ENCODE assay signal across 8 cellular contexts in genomic region chr5:74641778-74642542, GRCh38. TPM values are rescaled to one million over a fixed set of nuclear protein-coding genes. Genes with fewer than 3 reads are reported as not detected.
DNase-seq lines count a peak whose midpoint lies in the region; ATAC-seq and TF ChIP-seq lines count a peak whose summit lies in the region.

No MANE protein-coding gene starts in this region.

- H3T11ph ChIP-seq in H9 (ENCODE audit: low read length), result no peak overlapping the region

- H4K5ac ChIP-seq in H9 (ENCODE audit: insufficient read length, low read depth, low read length), result no peak overlapping the region

- H3K9ac ChIP-seq in H9 (ENCODE audit: extremely low read depth, insufficient read length, low read length), result no peak overlapping the region
- peak overlapping the region; percentile 81; the same call in 1 of the 2 replicates for H3K9ac ChIP-seq in iPS-20b (ENCODE audit: low read depth, low read length)

- no peak overlapping the region for H2AK5ac ChIP-seq in H9 (ENCODE audit: insufficient read length, low read length)

- H3K4me1 Mint-ChIP-seq in CD14-positive monocyte (peaks cover 69% of the 10 kb centered on the region), H9 (peaks cover 21 to 28% of the 10 kb centered on the region in 2 experiments)

- peaks cover 0 to 6% (median 0%) of the 10 kb centered on the region in 7 donors for H3K9me3 Mint-ChIP-seq in CD14-positive monocyte
- H3K9me3 Mint-ChIP-seq in H9, result no peaks in the 10 kb centered on the region

- no peak overlapping the region for H2BK15ac ChIP-seq in H9 (ENCODE audit: low read depth, low read length)

- H3K9me3 ChIP-seq in H9 (ENCODE audit: control insufficient read depth, low read depth, low read length), result no peaks in the 10 kb centered on the region
- H3K9me3 ChIP-seq in Panc1 (ENCODE audit: control insufficient read depth, insufficient read depth, low read depth, low read length), result no peaks in the 10 kb centered on the region
- no peaks in the 10 kb centered on the region for H3K9me3 ChIP-seq in body of pancreas
- H3K9me3 ChIP-seq in iPS-20b (ENCODE audit: insufficient read depth, low read depth, low read length), result no peaks in the 10 kb centered on the region
- no peaks in the 10 kb centered on the region for H3K9me3 ChIP-seq in sigmoid colon

- TF ChIP-seq EP300 in sigmoid colon (IDR thresholded peaks at IDR 0.05), result no peak

- H3K14ac ChIP-seq in H9 (ENCODE audit: insufficient read depth, low read length), result no peak overlapping the region

- no peak overlapping the region for H2BK120ac ChIP-seq in H9 (ENCODE audit: low read depth, low read length, poor library complexity, severe bottlenecking)

- no peak overlapping the region for H3K23ac ChIP-seq in H9 (ENCODE audit: insufficient read length, low read depth, low read length)

- H3K27ac Mint-ChIP-seq in CD14-positive monocyte, result peak overlapping the region; percentile 93 to 98 (median 96)
- no peak overlapping the region for H3K27ac Mint-ChIP-seq in H9

- no peak overlapping the region for H2BK20ac ChIP-seq in H9 (ENCODE audit: low read depth, low read length, poor library complexity, severe bottlenecking)

- no TSS peak for BruUV-seq in Panc1 (replicated peaks; lab: Mats Ljungman, UMichigan)

- H3K4me3 ChIP-seq in Panc1 (ENCODE audit: low read depth in 2 of 2, low read length in 2 of 2) (peak overlapping the region; percentile 79 to 88), body of pancreas (peak overlapping the region in 1 of 2 donors; percentile 76), iPS-20b (ENCODE audit: low read length) (peak overlapping the region; percentile 89), sigmoid colon (peak overlapping the region; percentile 52 to 71 (median 58))

- in situ Hi-C loops in Panc1 (cut with HindIII; ENCODE audit: low pct_unique_long_range_greater_than_20kb, low sequenced_read_pairs), result no loop called here

- H3K79me2 ChIP-seq in H9 (ENCODE audit: insufficient read depth, low read length), result peaks cover 2% of the 10 kb centered on the region; the same call in 1 of the 2 replicates

- no peak overlapping the region for H3K56ac ChIP-seq in H9 (ENCODE audit: insufficient read length, low read depth, low read length)

- H3K27me3 ChIP-seq in H9 (ENCODE audit: insufficient read depth, low read length) (peaks cover 3% of the 10 kb centered on the region; the same call in 1 of the 2 replicates), Panc1 (ENCODE audit: control insufficient read depth, insufficient read depth, low read length) (no peaks in the 10 kb centered on the region), body of pancreas (no peaks in the 10 kb centered on the region), iPS-20b (ENCODE audit: insufficient read depth, low read length) (peaks cover 41% of the 10 kb centered on the region), sigmoid colon (no peaks in the 10 kb centered on the region)

- ATAC-seq in Panc1 (peak; percentile 31), body of pancreas (peak; percentile 33), GM19397 (IDR thresholded peaks at IDR 0.05; ENCODE audit: unreplicated experiment) (no peak), GM18498 (IDR thresholded peaks at IDR 0.05; ENCODE audit: unreplicated experiment) (no peak)

- intact Hi-C loops in CD14-positive monocyte (cut with micrococcal nuclease), result loop anchor here in 1 of 2 donors (1.0 to 10.0 kb wide), 3 partner anchors 11 to 367 kb away; no protein-coding TSS in a partner anchor
- intact Hi-C loops in Panc1 (cut with micrococcal nuclease; ENCODE audit: unreplicated experiment), result loop anchor here (2.0 to 10.0 kb wide), 4 partner anchors 247 to 1047 kb away; no protein-coding TSS in a partner anchor
- intact Hi-C loops in body of pancreas (cut with DNase I), result no loop called here
- intact Hi-C loops in sigmoid colon (cut with DNase I), result loop anchor here (2.0 kb wide), 1 partner anchor 607 kb away; no protein-coding TSS in a partner anchor

- H2AFZ ChIP-seq in H9 (ENCODE audit: low read length), result peak overlapping the region; percentile 7

- H3K4me2 ChIP-seq in H9 (ENCODE audit: insufficient read depth, insufficient read length, low read length), result peak overlapping the region; percentile 96

- H3K27ac ChIP-seq in H9 (ENCODE audit: insufficient read length, low read depth, low read length) (no peak overlapping the region), Panc1 (ENCODE audit: low read length) (peak overlapping the region; percentile 78), body of pancreas (peak overlapping the region; percentile 51 to 91 (median 86)), iPS-20b (ENCODE audit: low read length) (no peak overlapping the region), sigmoid colon (peak overlapping the region; percentile 67 to 83 (median 78))

- peak; percentile 38 for TF ChIP-seq CTCF in CD14-positive monocyte (IDR thresholded peaks at IDR 0.05)
- peak; percentile 52; the same call in 2 of the 3 replicates for TF ChIP-seq CTCF in H9 (conservative IDR thresholded peaks at IDR 0.05)
- TF ChIP-seq CTCF in Panc1 (IDR thresholded peaks at IDR 0.05), result peak; percentile 84
- TF ChIP-seq CTCF in body of pancreas (IDR thresholded peaks at IDR 0.05), result peak; percentile 48 to 88 (median 62)
- peak in 3 of 4 experiments; percentile 24 to 57 (median 24) for TF ChIP-seq CTCF in sigmoid colon (IDR thresholded peaks at IDR 0.05)

- peaks cover 27% of the 10 kb centered on the region for H3K23me2 ChIP-seq in H9 (ENCODE audit: insufficient read length, low read depth, low read length, poor library complexity, severe bottlenecking)

- H3K79me1 ChIP-seq in H9 (ENCODE audit: insufficient read depth, low read depth, low read length, poor library complexity, severe bottlenecking), result no peaks in the 10 kb centered on the region

- no peak overlapping the region for H2BK5ac ChIP-seq in H9 (ENCODE audit: insufficient read length, low read length)

- POLR2A ChIA-PET in Panc1 (lab: Charles Lee), result no interaction called here

- TF ChIP-seq POLR2A in body of pancreas (IDR thresholded peaks at IDR 0.05) (no peak), sigmoid colon (IDR thresholded peaks at IDR 0.05) (no peak)

- H3K4me3 Mint-ChIP-seq in CD14-positive monocyte (peak overlapping the region; percentile 98), H9 (peak overlapping the region; percentile 86 to 98)

- no peak overlapping the region for H2BK12ac ChIP-seq in H9 (ENCODE audit: insufficient read length, low read depth, low read length)

- H3K27me3 Mint-ChIP-seq in CD14-positive monocyte (ENCODE audit: low read depth in 3 of 3), result peaks cover 0 to 3% (median 0%) of the 10 kb centered on the region in 3 donors
- H3K27me3 Mint-ChIP-seq in H9 (ENCODE audit: low read depth), result peaks cover 58% of the 10 kb centered on the region

- H4K91ac ChIP-seq in H9 (ENCODE audit: insufficient read length, low read depth, low read length), result no peak overlapping the region

- no peaks in the 10 kb centered on the region for H4K20me1 ChIP-seq in H9 (ENCODE audit: control insufficient read depth, insufficient read depth, insufficient read length)

- WGBS in H9 (ENCODE audit: extremely low coverage, insufficient read length, low lambda C conversion rate), result no CpG with 5 or more reads among the region's 28 CpGs
- 4% methylated on average over 28 of the region's 28 CpGs for whole genome bisulfite sequencing in body of pancreas, 2 donors
- WGBS in sigmoid colon, 2 donors, result 4% methylated on average over 28 of the region's 28 CpGs

- H3K4me1 ChIP-seq in H9 (ENCODE audit: insufficient read depth, low read length) (peaks cover 4% of the 10 kb centered on the region; the same call in 1 of the 2 replicates), Panc1 (ENCODE audit: control insufficient read depth, insufficient read depth, low read length) (peaks cover 19% of the 10 kb centered on the region), body of pancreas (peaks cover 27% of the 10 kb centered on the region), iPS-20b (ENCODE audit: insufficient read depth, low read length) (peaks cover 8% of the 10 kb centered on the region; the same call in 1 of the 2 replicates), sigmoid colon (peaks cover 0 to 36% (median 26%) of the 10 kb centered on the region in 4 donors)

- DNase-seq in CD14-positive monocyte (ENCODE audit: low spot score) (no peak), H9 (no peak), Panc1 (ENCODE audit: low read depth, low spot score) (peak; percentile 81), body of pancreas (peak; percentile 44 to 73 (median 58)), sigmoid colon (no peak)

- H3K36me3 ChIP-seq in Panc1 (ENCODE audit: control insufficient read depth, insufficient read depth, low read length) (peaks cover 4% of the 10 kb centered on the region; the same call in 1 of the 2 replicates), body of pancreas (replicated peaks in 1 of 2; ENCODE audit: insufficient read depth in 1 of 2, low read depth in 2 of 2) (no peaks in the 10 kb centered on the region), iPS-20b (ENCODE audit: insufficient read depth, low read depth, low read length) (no peaks in the 10 kb centered on the region), sigmoid colon (no peaks in the 10 kb centered on the region)

- CTCF ChIA-PET in Panc1 (lab: Charles Lee), result interaction anchor here (0.5 to 1.1 kb wide), 5 partner anchors 66 to 1829 kb away, joined by 3 to 11 read pairs (median 3); no protein-coding TSS in a partner anchor

- no peak overlapping the region for H3K4ac ChIP-seq in H9 (ENCODE audit: low read depth, low read length)

- no peak overlapping the region for H4K8ac ChIP-seq in H9 (replicated peaks; ENCODE audit: insufficient read length, low read depth, low read length)

- H3K36me3 Mint-ChIP-seq in CD14-positive monocyte (peaks cover 0 to 6% of the 10 kb centered on the region in 2 donors), H9 (ENCODE audit: insufficient read depth in 1 of 3, low read depth in 3 of 3) (peaks cover 0 to 3% (median 0%) of the 10 kb centered on the region in 3 experiments; a peak in 3 of 7 replicates)

- no peak overlapping the region for H3K18ac ChIP-seq in H9 (ENCODE audit: insufficient read length, low read depth, low read length)

RNA-seq across cellular contexts. Expression of gene ENC1, which starts 1.4 kb away (rescaled TPM):
- polyA plus RNA-seq in CD14-positive monocyte (1 to 10 TPM; 9.6 to 9.9 TPM), sigmoid colon (10 to 100 TPM in 1 of 3 donors, 1 to 10 TPM in 2; 3.6 to 13.0 (median 4.4) TPM)
- total RNA-seq in H9 (2021) (14.4 and 15.5 TPM in 2 replicates), Panc1 (2021; ENCODE audit: unreplicated experiment) (37.0 TPM), body of pancreas (100 to 1,000 TPM in 1 of 2 donors, 10 to 100 TPM in 1; 34.0 to 116 TPM), sigmoid colon (10 to 100 TPM in 2 of 4 donors, 1 to 10 TPM in 2; 3.9 to 19.9 (median 8.3) TPM)
- 26.9 TPM for polyA plus RNA-seq in Panc1 (2012; ENCODE audit: insufficient read length)

RNA-seq across cellular contexts. Expression of gene HEXB, which starts 43.1 kb away (rescaled TPM):
- polyA plus RNA-seq in CD14-positive monocyte, result 100 to 1,000 TPM; 470 to 518 TPM
- total RNA-seq in H9 (2021), result 53.7 and 56.3 TPM in 2 replicates
- total RNA-seq in Panc1 (2021; ENCODE audit: unreplicated experiment), result 248 TPM
- 123 TPM for polyA plus RNA-seq in Panc1 (2012; ENCODE audit: insufficient read length)
- total RNA-seq in body of pancreas, result 100 to 1,000 TPM; 136 to 157 TPM
- total RNA-seq in sigmoid colon, result 100 to 1,000 TPM in 2 of 4 donors, 10 to 100 TPM in 2; 76.2 to 132 (median 108) TPM
- 10 to 100 TPM; 51.7 to 97.2 (median 77.9) TPM for polyA plus RNA-seq in sigmoid colon

Comparison
In these comparisons a context has a peak if more than half of its experiments do, and no peak if none do; other contexts are left out.
1. DNase-seq: peak in Panc1 (single experiment) and body of pancreas (4 of 4); none in CD14-positive monocyte (single experiment), H9 (single experiment) and sigmoid colon (single experiment).
2. H3K27ac Mint-ChIP-seq: peak in CD14-positive monocyte (7 of 7); none in H9 (0 of 3).
3. CTCF ChIP-seq: peak in every context shown above with its lines; median percentile 84 in Panc1; 62 in body of pancreas; 52 in H9; 38 in CD14-positive monocyte; 24 in sigmoid colon.
4. H3K27ac ChIP-seq: peak in Panc1 (single experiment), body of pancreas (4 of 4) and sigmoid colon (4 of 4); none in H9 (single experiment) and iPS-20b (single experiment).
5. ATAC-seq: peak in Panc1 (single experiment) and body of pancreas (single experiment); none in GM19397 (single experiment) and GM18498 (single experiment).